In genomic region chr7:156892821-156893706, GRCh38 we compare ENCODE assay signal across 1 cellular context.
TF ChIP-seq lines count a peak whose summit lies in the region.

Gene LMBR1 (minus strand): TSS chr7:156893183. CDS start chr7:156892993, 190 bp downstream.

TF ChIP-seq in WTC11, 78 proteins besides CTCF, POLR2A, EP300 and RAD21 (continued from another document and continues in another):
- TF ChIP-seq ZNF512 (CRISPR knock-in tag; IDR thresholded peaks at IDR 0.05; ENCODE audit: borderline replicate concordance) (no peak), HMGXB4 (CRISPR knock-in tag; IDR thresholded peaks at IDR 0.05) (peak; percentile 80; the same call in 1 of the 2 replicates), RORB (CRISPR knock-in tag; IDR thresholded peaks at IDR 0.05) (no peak), NFYB (CRISPR knock-in tag; conservative IDR thresholded peaks at IDR 0.05; ENCODE audit: low read depth) (no peak), ZNF121 (CRISPR knock-in tag; IDR thresholded peaks at IDR 0.05) (no peak), JUN (CRISPR knock-in tag; IDR thresholded peaks at IDR 0.05) (no peak), GABPB1 (CRISPR knock-in tag; IDR thresholded peaks at IDR 0.05) (no peak), USF2 (CRISPR knock-in tag; IDR thresholded peaks at IDR 0.05) (no peak), MAX (CRISPR knock-in tag; IDR thresholded peaks at IDR 0.05) (peak; percentile 57; the same call in 1 of the 2 replicates), MLX (CRISPR knock-in tag; IDR thresholded peaks at IDR 0.05) (no peak), ETV6 (CRISPR knock-in tag; IDR thresholded peaks at IDR 0.05) (0 out of 2 replicates have a peak, but pooled peaks have one; percentile 9), TCF7 (CRISPR knock-in tag; IDR thresholded peaks at IDR 0.05; ENCODE audit: low read depth) (no peak), ESRRA (CRISPR knock-in tag; IDR thresholded peaks at IDR 0.05; ENCODE audit: borderline replicate concordance) (no peak), USF1 (CRISPR knock-in tag; IDR thresholded peaks at IDR 0.05) (no peak), ZBTB21 (CRISPR knock-in tag; IDR thresholded peaks at IDR 0.05; ENCODE audit: borderline replicate concordance) (no peak), ZNF396 (CRISPR knock-in tag; IDR thresholded peaks at IDR 0.05; ENCODE audit: borderline replicate concordance) (no peak), KAT7 (CRISPR knock-in tag; IDR thresholded peaks at IDR 0.05; ENCODE audit: borderline replicate concordance) (no peak), ATF2 (CRISPR knock-in tag; IDR thresholded peaks at IDR 0.05; ENCODE audit: borderline replicate concordance, low read depth) (no peak), SP1 (CRISPR knock-in tag; conservative IDR thresholded peaks at IDR 0.05) (peak; percentile 88), ZSCAN18 (CRISPR knock-in tag; IDR thresholded peaks at IDR 0.05) (no peak), OVOL2 (CRISPR knock-in tag; IDR thresholded peaks at IDR 0.05; ENCODE audit: borderline replicate concordance) (no peak), ARID4B (CRISPR knock-in tag; IDR thresholded peaks at IDR 0.05; ENCODE audit: borderline replicate concordance) (0 out of 2 replicates have a peak, but pooled peaks have one; percentile 61), E2F1 (CRISPR knock-in tag; IDR thresholded peaks at IDR 0.05) (no peak), NR1H2 (CRISPR knock-in tag; IDR thresholded peaks at IDR 0.05) (no peak), NR2C2 (CRISPR knock-in tag; IDR thresholded peaks at IDR 0.05) (no peak), SOX15 (CRISPR knock-in tag; IDR thresholded peaks at IDR 0.05) (no peak), FOXJ3 (CRISPR knock-in tag; IDR thresholded peaks at IDR 0.05; ENCODE audit: borderline replicate concordance) (no peak), SMAD3 (CRISPR knock-in tag; IDR thresholded peaks at IDR 0.05; ENCODE audit: borderline replicate concordance) (peak; percentile 24; the same call in 1 of the 2 replicates), JAZF1 (CRISPR knock-in tag; IDR thresholded peaks at IDR 0.05) (no peak), STAT6 (CRISPR knock-in tag; conservative IDR thresholded peaks at IDR 0.05; ENCODE audit: low read depth) (no peak), ZNF416 (CRISPR knock-in tag; IDR thresholded peaks at IDR 0.05) (no peak), CREM (CRISPR knock-in tag; IDR thresholded peaks at IDR 0.05) (peak; percentile 92), TEAD4 (CRISPR knock-in tag; IDR thresholded peaks at IDR 0.05) (no peak), ZNF263 (CRISPR knock-in tag; IDR thresholded peaks at IDR 0.05; ENCODE audit: low read depth) (no peak), EMX1 (CRISPR knock-in tag; IDR thresholded peaks at IDR 0.05) (no peak), PREB (CRISPR knock-in tag; IDR thresholded peaks at IDR 0.05; ENCODE audit: borderline replicate concordance) (no peak)
